Comparison of ENCODE assay signal across 16 cellular contexts in genomic region chr4:1810765-1811164, GRCh38. TPM values are rescaled to one million over a fixed set of nuclear protein-coding genes. Genes with fewer than 3 reads are reported as not detected.
DNase-seq lines count a peak whose midpoint lies in the region; ATAC-seq and TF ChIP-seq lines count a peak whose summit lies in the region.
"Had no signal": no experiment of that assay in that cellular context is flagged by ENCODE, and none has a peak within 500 bp of the region (broad histone marks: within the 10 kb centered on the region; RNA-seq: fewer than 3 reads in every experiment).

No MANE protein-coding gene starts in this region.

- no peaks in the 10 kb centered on the region for H3K27me3 Mint-ChIP-seq in CD8-positive, alpha-beta memory T cell

- no peaks in the 10 kb centered on the region for H4K20me1 ChIP-seq in KMS-11 (ENCODE audit: insufficient read depth)

- H3K36me3 ChIP-seq in KMS-11 (ENCODE audit: insufficient read depth): no peaks in the 10 kb centered on the region
- H3K36me3 ChIP-seq in iPS-15b (ENCODE audit: control insufficient read depth, insufficient read depth, low read length): peaks cover 35% of the 10 kb centered on the region
- peaks cover 5% of the 10 kb centered on the region for H3K36me3 ChIP-seq in CD8-positive, alpha-beta memory T cell (ENCODE audit: insufficient read depth, low read length)

- no peak overlapping the region for H3K27ac Mint-ChIP-seq in CD8-positive, alpha-beta memory T cell
- H3K27ac Mint-ChIP-seq: CD8-positive, alpha-beta T cell had no signal

- H3K4me1 Mint-ChIP-seq in CD8-positive, alpha-beta memory T cell: no peaks in the 10 kb centered on the region

- H3K9me3 Mint-ChIP-seq in CD8-positive, alpha-beta memory T cell: no peaks in the 10 kb centered on the region
- H3K9me3 Mint-ChIP-seq: CD8-positive, alpha-beta T cell; H9 had no signal

- no peak for TF ChIP-seq CTCF in KMS-11 (conservative IDR thresholded peaks at IDR 0.05; ENCODE audit: low read depth, low read length)
- TF ChIP-seq CTCF in RWPE1 (conservative IDR thresholded peaks at IDR 0.05; ENCODE audit: low read depth): no peak

- H2AFZ ChIP-seq in KMS-11 (ENCODE audit: low read depth): no peak overlapping the region

- H3K27me3 ChIP-seq in KMS-11 (ENCODE audit: insufficient read depth, low read depth) (no peaks in the 10 kb centered on the region), iPS-15b (ENCODE audit: control insufficient read depth, insufficient read depth, low read length) (no peaks in the 10 kb centered on the region)
- H3K27me3 ChIP-seq in CD8-positive, alpha-beta memory T cell (ENCODE audit: insufficient read depth, low read length, poor library complexity, severe bottlenecking): no peaks in the 10 kb centered on the region
- H3K27me3 ChIP-seq: BLaER1 treated with 17β-estradiol and CSF1 and Interleukin-3, amounts not matched to agents 10 nM and 100 nM had no signal

- no peak overlapping the region for H3K9ac ChIP-seq in KMS-11
- peak overlapping the region; percentile 24 for H3K9ac ChIP-seq in iPS-15b (ENCODE audit: low read depth, low read length)

- no peaks in the 10 kb centered on the region for H3K9me3 ChIP-seq in iPS-15b (ENCODE audit: control insufficient read depth, insufficient read depth, low read length)
- no peaks in the 10 kb centered on the region for H3K9me3 ChIP-seq in CD8-positive, alpha-beta memory T cell (ENCODE audit: low read length)
- H3K9me3 ChIP-seq: BLaER1 treated with 17β-estradiol and CSF1 and Interleukin-3, amounts not matched to agents 10 nM and 100 nM had no signal

- DNase-seq in RWPE1 (ENCODE audit: low spot score) (no peak), sciatic nerve (ENCODE audit: low spot score) (no peak), LoVo (ENCODE audit: low spot score) (no peak), anterior cingulate cortex (lab: John Stamatoyannopoulos, UW) (no peak)
- no peak for DNase-seq in CD8-positive, alpha-beta memory T cell
- DNase-seq: AML-193, COR-L47, IMR-90 had no signal

- H3K27ac ChIP-seq in KMS-11 (peak overlapping the region; percentile 39), RWPE1 (peak overlapping the region; percentile 91)
- no peak overlapping the region for H3K27ac ChIP-seq in CD8-positive, alpha-beta memory T cell (ENCODE audit: low read depth, low read length)
- H3K27ac ChIP-seq: HL-60 had no signal

- H3K4me2 ChIP-seq in KMS-11: no peak overlapping the region

- POLR2A ChIA-PET in RWPE1 (lab: Yijun Ruan, JAX; ENCODE audit: low non-redundant PET): no interaction called here
- POLR2A ChIA-PET in CD8-positive, alpha-beta memory T cell (lab: Charles Lee): no interaction called here

- H3K4me3 ChIP-seq in KMS-11 (IDR thresholded peaks at IDR 0.05; ENCODE audit: insufficient read depth, low read depth, low read length) (no peak overlapping the region), iPS-15b (ENCODE audit: low read depth, low read length) (no peak overlapping the region)
- no peak overlapping the region for H3K4me3 ChIP-seq in CD8-positive, alpha-beta memory T cell (ENCODE audit: low read length)
- H3K4me3 ChIP-seq: BLaER1 treated with 17β-estradiol and CSF1 and Interleukin-3, amounts not matched to agents 10 nM and 100 nM; GM12878; K562 had no signal

- intact Hi-C loops in sciatic nerve (cut with DNase I): no loop called here

- H3K4me1 ChIP-seq in KMS-11 (ENCODE audit: low read depth, poor library complexity, severe bottlenecking): no peaks in the 10 kb centered on the region
- no peaks in the 10 kb centered on the region for H3K4me1 ChIP-seq in iPS-15b (ENCODE audit: control insufficient read depth, insufficient read depth, low read length)
- no peaks in the 10 kb centered on the region for H3K4me1 ChIP-seq in CD8-positive, alpha-beta memory T cell (ENCODE audit: insufficient read depth, low read length)

- peak; percentile 13 for ATAC-seq in sciatic nerve

- H3K4me3 Mint-ChIP-seq in CD8-positive, alpha-beta memory T cell: no peak overlapping the region
- H3K4me3 Mint-ChIP-seq: CD8-positive, alpha-beta T cell; H9 had no signal

- no peaks in the 10 kb centered on the region for H3K79me2 ChIP-seq in KMS-11 (ENCODE audit: insufficient read depth, low read depth)

- CTCF ChIA-PET in RWPE1 (lab: Yijun Ruan, JAX): interaction anchor here (0.6 to 5.8 kb wide), 7 partner anchors 13 to 74 kb away, joined by 3 to 56 read pairs (median 6); no protein-coding TSS in a partner anchor
- CTCF ChIA-PET in CD8-positive, alpha-beta memory T cell (lab: Charles Lee): interaction anchor here (0.9 to 2.4 kb wide), 4 partner anchors 24 to 118 kb away, joined by 3 to 18 read pairs (median 8); no protein-coding TSS in a partner anchor

- H3K36me3 Mint-ChIP-seq in CD8-positive, alpha-beta memory T cell: peaks cover 0 to 34% (median 3%) of the 10 kb centered on the region in 3 donors

RNA-seq across cellular contexts. Expression of gene FGFR3, which starts 17.7 kb away (rescaled TPM):
- total RNA-seq in sciatic nerve: 5.4 TPM
- under 1 TPM in 1 of 2 experiments, not detected in 1; 0.07 TPM for total RNA-seq in CD8-positive, alpha-beta memory T cell
- polyA plus RNA-seq in CD8-positive, alpha-beta memory T cell: not detected
- total RNA-seq: CD8-positive, alpha-beta T cell had no signal

RNA-seq across cellular contexts. Expression of gene LETM1, which starts 45.2 kb away (rescaled TPM):
- total RNA-seq in sciatic nerve: 37.9 TPM
- 10 to 100 TPM; 85.4 to 87.3 TPM for total RNA-seq in CD8-positive, alpha-beta memory T cell
- polyA plus RNA-seq in CD8-positive, alpha-beta memory T cell: 15.5 TPM
